13 cellular contexts compared by ENCODE assay signal in genomic region chr12:58916153-58916709, GRCh38. TPM values are rescaled to one million over a fixed set of nuclear protein-coding genes. Genes with fewer than 3 reads are reported as not detected.
DNase-seq lines count a peak whose midpoint lies in the region; ATAC-seq, FAIRE-seq and TF ChIP-seq lines count a peak whose summit lies in the region.
"Had no signal": no experiment of that assay in that cellular context is flagged by ENCODE, and none has a peak within 500 bp of the region (broad histone marks: within the 10 kb centered on the region; RNA-seq: fewer than 3 reads in every experiment).

No MANE protein-coding gene starts in this region.

- CTCF ChIA-PET in GM12878 (lab: Yijun Ruan, JAX): no interaction called here

- H4K20me1 ChIP-seq in GM12878 (ENCODE audit: control insufficient read depth, insufficient read depth): no peaks in the 10 kb centered on the region

- peaks cover 30% of the 10 kb centered on the region for H3K79me2 ChIP-seq in GM12878 (ENCODE audit: control insufficient read depth, insufficient read depth, low read length)

- TF ChIP-seq POLR2A in H54 (IDR thresholded peaks at IDR 0.05; ENCODE audit: low read depth, low read length) (no peak), GM12878 (IDR thresholded peaks at IDR 0.05; ENCODE audit: low read depth, low read length) (no peak)

- no peak overlapping the region for H3K27ac ChIP-seq in GM12878 (ENCODE audit: control insufficient read depth, insufficient read depth)

- H3K4me2 ChIP-seq in GM12878 (ENCODE audit: control insufficient read depth, insufficient read depth): 0 out of 2 replicates have a peak overlapping the region, but pooled peaks have one; percentile 41

- DNase-seq in H54 (ENCODE audit: insufficient read length, low spot score) (no peak), GM12878 (ENCODE audit: low read depth, low spot score) (no peak), skeletal muscle cell (ENCODE audit: low read depth) (no peak), HUDEP-2 (lab: John Stamatoyannopoulos, UW; ENCODE audit: unreplicated experiment in 76 of 76) (no peak), NCI-H1048 (lab: John Stamatoyannopoulos, UW) (no peak)
- DNase-seq in effector CD8-positive, alpha-beta T cell (lab: John Stamatoyannopoulos, UW): no peak
- no peak for DNase-seq in stimulated activated CD4-positive, alpha-beta T cell treated with anti-CD3 and anti-CD28 coated beads, Interleukin-12 subunit alpha, Interleukin-12 subunit beta, amount 100 ng/mL, for 4 hours
- DNase-seq: activated CD8-positive, alpha-beta memory T cell treated with anti-CD3 and anti-CD28 coated beads, Interleukin-2, amount 50 U/mL, for 48 hours; hippocampal formation; KG1; NCI-H2227 treated with DMSO at 0.1 percent for 48 hours; T-cell had no signal

- intact Hi-C loops in GM12878 (cut with micrococcal nuclease; ENCODE audit: unreplicated experiment): no loop called here

- H3K9ac ChIP-seq in GM12878 (ENCODE audit: control insufficient read depth, insufficient read depth, low read length): no peak overlapping the region

- no peak for TF ChIP-seq EP300 in GM12878 (IDR thresholded peaks at IDR 0.05; ENCODE audit: borderline replicate concordance in 1 of 2, control insufficient read depth in 1 of 2, low read depth in 2 of 2, low read length in 2 of 2)

- WGBS in GM12878 (ENCODE audit: insufficient coverage, insufficient replicate concordance, low lambda C conversion rate, missing lambda C conversion rate): 98% methylated on average over 2 of the region's 2 CpGs

- ATAC-seq in GM12878: no peak
- ATAC-seq: T-cell had no signal

- peaks cover 2% of the 10 kb centered on the region; the same call in 1 of the 2 replicates for H3K4me1 ChIP-seq in GM12878 (ENCODE audit: control insufficient read depth, insufficient read depth, low read length)

- no peaks in the 10 kb centered on the region for H3K27me3 ChIP-seq in GM12878 (replicated peaks in 1 of 2; ENCODE audit: control insufficient read depth in 2 of 2, insufficient read depth in 2 of 2, low read length in 1 of 2)

- SMC1A ChIA-PET in GM12878 (lab: Charles Lee; ENCODE audit: uncharacterized antibody, unreplicated experiment): interaction anchor here (0.6 kb wide), 1 partner anchor 36 kb away, joined by 3 read pairs; no protein-coding TSS in a partner anchor

- no peak for TF ChIP-seq CTCF in GM12878 (IDR thresholded peaks at IDR 0.05 in 2 of 3, conservative IDR thresholded peaks at IDR 0.05 in 1 of 3; ENCODE audit: control insufficient read depth in 2 of 3, extremely low read depth in 1 of 3, insufficient read depth in 1 of 3, low read depth in 3 of 3, low read length in 3 of 3)

- no peaks in the 10 kb centered on the region for H3K9me3 ChIP-seq in GM12878 (replicated peaks; ENCODE audit: control insufficient read depth, insufficient read depth, low read length)

- no peak for TF ChIP-seq RAD21 in GM12878 (IDR thresholded peaks at IDR 0.05; ENCODE audit: insufficient read depth, low read depth, low read length)

- no TSS peak for BruUV-seq in GM12878 (replicated peaks; lab: Mats Ljungman, UMichigan)

- H3K4me3 ChIP-seq in GM12878: no peak overlapping the region
- peak overlapping the region; percentile 95 for H3K4me3 ChIP-seq in skeletal muscle cell (ENCODE audit: low read depth, low read length)

- in situ Hi-C loops in GM12878 (cut with MboI): no loop called here

- FAIRE-seq in H54 (lab: Jason Lieb, UNC) (peak; percentile 23), GM12878 (lab: Jason Lieb, UNC) (no peak), islet of Langerhans (lab: Jason Lieb, UNC) (peak; percentile 91)

- H3K36me3 ChIP-seq in GM12878 (ENCODE audit: control insufficient read depth in 2 of 2, insufficient read depth in 2 of 2, low read length in 1 of 2): no peaks in the 10 kb centered on the region

- RAD21 ChIA-PET in GM12878 (lab: Charles Lee; ENCODE audit: unreplicated experiment): no interaction called here

- no peak overlapping the region for H2AFZ ChIP-seq in GM12878 (ENCODE audit: control insufficient read depth, low read depth, low read length)

- POLR2A ChIA-PET in GM12878 (lab: Charles Lee): no interaction called here

TF ChIP-seq in GM12878, 131 proteins besides CTCF, POLR2A, EP300 and RAD21 (continues in another document):
- TF ChIP-seq RELA (IDR thresholded peaks at IDR 0.05; ENCODE audit: borderline replicate concordance, partially characterized antibody): no peak
- TF ChIP-seq PAX8 (IDR thresholded peaks at IDR 0.05): no peak
- TF ChIP-seq NBN (IDR thresholded peaks at IDR 0.05): no peak
- TF ChIP-seq BCLAF1 (IDR thresholded peaks at IDR 0.05): no peak
- no peak for TF ChIP-seq CEBPZ (IDR thresholded peaks at IDR 0.05; ENCODE audit: low read depth, low read length)

RNA-seq across cellular contexts. Expression of gene LRIG3, which starts 4.1 kb away (rescaled TPM):
- 2.3 and 4.1 TPM in 2 replicates for total RNA-seq in GM12878 (2013; cell fraction: nucleolus; rRNA removed)
- total RNA-seq in GM12878 (2014; rRNA removed) (7.7 and 9.4 TPM in 2 replicates), GM12878 (2014; rRNA removed; fragmentation: Illumina TruSeq; extraction: Trizol) (7.2 and 8.9 TPM in 2 replicates), GM12878 (2021) (6.1 and 8.5 TPM in 2 replicates)
- polyA plus RNA-seq in GM12878 (2011; ENCODE audit: low read depth): 3.4 TPM
- polyA plus RNA-seq in GM12878 (2011; rRNA removed) (1.4 and 2.1 TPM in 2 replicates), GM12878 (2014; fragmentation: Illumina TruSeq; extraction: Trizol) (4.1 and 9.0 TPM in 2 replicates), GM12878 (2014; fragmentation: Nextera tagmentation; extraction: Ambion mirVana) (1 to 10 TPM in 1 of 2 experiments, under 1 TPM in 1; 0.95 to 1.1 TPM), GM12878 (2014; rRNA removed) (3.4 and 6.8 TPM in 2 replicates), GM12878 (2016; fragmentation: Nextera tagmentation; extraction: Ambion mirVana) (1 to 10 TPM; 4.7 to 5.2 TPM)
- polyA plus RNA-seq in GM12878 (2011; cell fraction: cytosol; rRNA removed): 0.99 and 1.1 TPM in 2 replicates
- 2.0 and 2.9 TPM in 2 replicates for polyA plus RNA-seq in GM12878 (2011; cell fraction: nucleus; rRNA removed)
- 3.2 and 4.8 TPM in 2 replicates for polyA plus RNA-seq in GM12878 (2012)
- polyA minus RNA-seq in GM12878 (2011; rRNA and poly(A)+ RNA removed): 3.2 and 5.0 TPM in 2 replicates
- 0.94 and 1.2 TPM in 2 replicates for polyA minus RNA-seq in GM12878 (2011; cell fraction: cytosol; rRNA and poly(A)+ RNA removed)
- polyA minus RNA-seq in GM12878 (2011; cell fraction: nucleus; rRNA and poly(A)+ RNA removed): 2.9 and 6.4 TPM in 2 replicates
